In the genomic region with DNA sequence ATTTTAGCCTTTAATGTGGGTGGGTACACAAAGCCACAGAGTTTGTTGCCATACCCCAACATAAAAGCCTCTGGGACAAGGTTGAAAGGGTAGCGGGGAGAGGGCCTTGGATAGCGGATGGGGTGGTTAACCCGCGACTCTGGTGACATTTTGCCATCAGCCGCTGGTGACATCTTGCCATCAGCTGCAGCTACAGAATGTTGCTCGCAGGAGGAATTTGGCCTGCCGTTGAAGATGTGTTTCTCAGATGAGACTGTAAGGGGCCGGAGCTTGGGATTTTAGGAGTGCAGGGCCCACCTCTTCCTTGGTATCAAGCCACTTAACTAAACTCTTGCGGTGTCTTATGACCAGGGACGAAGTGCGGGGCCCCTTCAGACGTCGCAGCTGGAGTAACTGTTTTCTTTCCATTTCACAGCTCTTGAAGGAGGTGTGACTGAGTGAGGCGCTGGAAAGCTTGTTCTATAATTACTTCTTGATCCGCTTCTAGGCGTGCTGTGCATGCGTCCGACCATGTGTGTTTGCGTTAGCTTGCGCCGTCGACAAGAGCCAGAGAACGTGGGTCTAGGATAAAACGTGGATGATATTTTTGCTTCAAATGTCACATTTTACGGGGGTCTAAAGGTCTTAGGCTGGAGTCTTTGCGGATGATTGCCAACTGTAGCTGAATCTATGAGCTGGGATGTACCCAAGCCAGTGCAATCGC, we compare ENCODE assay signal across 9 cellular contexts. TPM values are rescaled to one million over a fixed set of nuclear protein-coding genes. Genes with fewer than 3 reads are reported as not detected.
DNase-seq lines count a peak whose midpoint lies in the region; ATAC-seq and TF ChIP-seq lines count a peak whose summit lies in the region.
"Had no signal": no experiment of that assay in that cellular context is flagged by ENCODE, and none has a peak within 500 bp of the region (broad histone marks: within the 10 kb centered on the region; RNA-seq: fewer than 3 reads in every experiment).

No MANE protein-coding gene starts in this region.

- H3K27ac ChIP-seq in HEK293 (ENCODE audit: extremely low read depth, low read depth, low read length) = no peak overlapping the region; the same call in 1 of the 2 replicates
- H3K27ac ChIP-seq: foreskin keratinocyte had no signal

- no peak for ATAC-seq in activated CD8-positive, alpha-beta T cell treated with anti-CD3 and anti-CD28 coated beads for 36 hours
- ATAC-seq in stimulated activated naive B cell treated with anti-CD40 and anti-IgM and Interleukin-4, amounts not matched to agents 10 μg/mL and 1 μg/mL and 100 μg/mL, for 72 hours (replicated peaks) = no peak
- no peak for ATAC-seq in HG03565 (IDR thresholded peaks at IDR 0.05; ENCODE audit: unreplicated experiment)

- H3K4me3 Mint-ChIP-seq in activated CD8-positive, alpha-beta T cell treated with anti-CD3 and anti-CD28 coated beads for 36 hours = peak overlapping the region; percentile 69
- peak overlapping the region; percentile 84 to 85 for H3K4me3 Mint-ChIP-seq in stimulated activated naive B cell treated with anti-CD40 and anti-IgM and Interleukin-4, amounts not matched to agents 10 μg/mL and 1 μg/mL and 100 μg/mL, for 72 hours

- POLR2A ChIA-PET in HEK293 (lab: Yijun Ruan, JAX) = interaction anchor here (0.8 kb wide), 1 partner anchor 9 kb away, joined by 4 read pairs; no protein-coding TSS in a partner anchor
- POLR2A ChIA-PET in activated CD8-positive, alpha-beta T cell treated with anti-CD3 and anti-CD28 coated beads for 36 hours (lab: Charles Lee) = interaction anchor here (1.2 to 1.3 kb wide), 3 partner anchors 18 to 139 kb away, joined by 3 to 4 read pairs (median 3); no protein-coding TSS in a partner anchor

- DNase-seq in activated CD8-positive, alpha-beta T cell treated with anti-CD3 and anti-CD28 coated beads for 36 hours = peak; percentile 18
- no peak for DNase-seq in stimulated activated naive B cell treated with anti-CD40 and anti-IgM and Interleukin-4, amounts not matched to agents 10 μg/mL and 1 μg/mL and 100 μg/mL, for 72 hours
- no peak for DNase-seq in DMS153 treated with DMSO at 0.1 percent for 48 hours (lab: John Stamatoyannopoulos, UW; ENCODE audit: unreplicated experiment)
- DNase-seq in activated CD4-positive, alpha-beta T cell treated with anti-CD3 and anti-CD28 coated beads for 4 hours = no peak
- DNase-seq in activated CD8-positive, alpha-beta memory T cell treated with anti-CD3 and anti-CD28 coated beads, Interleukin-2, amount 50 U/mL, for 4 hours = no peak

- H3K9me3 Mint-ChIP-seq in activated CD8-positive, alpha-beta T cell treated with anti-CD3 and anti-CD28 coated beads for 36 hours = no peaks in the 10 kb centered on the region
- H3K9me3 Mint-ChIP-seq in stimulated activated naive B cell treated with anti-CD40 and anti-IgM and Interleukin-4, amounts not matched to agents 10 μg/mL and 1 μg/mL and 100 μg/mL, for 72 hours = peaks cover 16 to 17% of the 10 kb centered on the region in 2 donors

- no peak for TF ChIP-seq CTCF in HEK293 (tag by site-specific recombination; IDR thresholded peaks at IDR 0.05)
- no peak for TF ChIP-seq CTCF in activated CD8-positive, alpha-beta T cell treated with anti-CD3 and anti-CD28 coated beads for 36 hours (IDR thresholded peaks at IDR 0.05)

- H3K4me1 ChIP-seq in HEK293 (ENCODE audit: control insufficient read depth, insufficient read depth, low read length) = no peaks in the 10 kb centered on the region
- H3K4me1 ChIP-seq: foreskin keratinocyte had no signal

- CTCF ChIA-PET in HEK293 (lab: Yijun Ruan, JAX) = interaction anchor here (1.0 kb wide), 1 partner anchor 122 kb away, joined by 3 read pairs; no protein-coding TSS in a partner anchor
- CTCF ChIA-PET in activated CD8-positive, alpha-beta T cell treated with anti-CD3 and anti-CD28 coated beads for 36 hours (lab: Charles Lee) = interaction anchor here (1.0 to 1.3 kb wide), 2 partner anchors 134 to 1373 kb away, joined by 3 read pairs; no protein-coding TSS in a partner anchor

- H3K27me3 Mint-ChIP-seq in activated CD8-positive, alpha-beta T cell treated with anti-CD3 and anti-CD28 coated beads for 36 hours = peaks cover 43% of the 10 kb centered on the region
- H3K27me3 Mint-ChIP-seq in stimulated activated naive B cell treated with anti-CD40 and anti-IgM and Interleukin-4, amounts not matched to agents 10 μg/mL and 1 μg/mL and 100 μg/mL, for 72 hours = peaks cover 46 to 62% of the 10 kb centered on the region in 2 donors

- intact Hi-C loops in activated CD8-positive, alpha-beta T cell treated with anti-CD3 and anti-CD28 coated beads for 36 hours (cut with micrococcal nuclease) = no loop called here

- no peaks in the 10 kb centered on the region for H3K9me3 ChIP-seq in HEK293 (ENCODE audit: control insufficient read depth, insufficient read depth, low read depth, low read length)

- H3K36me3 Mint-ChIP-seq in activated CD8-positive, alpha-beta T cell treated with anti-CD3 and anti-CD28 coated beads for 36 hours (ENCODE audit: low read depth) = no peaks in the 10 kb centered on the region
- peaks cover 7 to 10% of the 10 kb centered on the region in 2 donors for H3K36me3 Mint-ChIP-seq in stimulated activated naive B cell treated with anti-CD40 and anti-IgM and Interleukin-4, amounts not matched to agents 10 μg/mL and 1 μg/mL and 100 μg/mL, for 72 hours

- H3K4me1 Mint-ChIP-seq in activated CD8-positive, alpha-beta T cell treated with anti-CD3 and anti-CD28 coated beads for 36 hours (ENCODE audit: low read depth) = peaks cover 8% of the 10 kb centered on the region
- H3K4me1 Mint-ChIP-seq in stimulated activated naive B cell treated with anti-CD40 and anti-IgM and Interleukin-4, amounts not matched to agents 10 μg/mL and 1 μg/mL and 100 μg/mL, for 72 hours = peaks cover 9 to 24% of the 10 kb centered on the region in 2 donors

- peaks cover 0 to 22% of the 10 kb centered on the region in 2 experiments; a peak in 1 of 3 replicates for H3K36me3 ChIP-seq in HEK293 (ENCODE audit: control insufficient read depth in 2 of 2, insufficient read depth in 1 of 2, low read length in 2 of 2)

- no peak overlapping the region for H3K27ac Mint-ChIP-seq in activated CD8-positive, alpha-beta T cell treated with anti-CD3 and anti-CD28 coated beads for 36 hours
- no peak overlapping the region for H3K27ac Mint-ChIP-seq in stimulated activated naive B cell treated with anti-CD40 and anti-IgM and Interleukin-4, amounts not matched to agents 10 μg/mL and 1 μg/mL and 100 μg/mL, for 72 hours

- peak overlapping the region; percentile 62 for H3K4me3 ChIP-seq in HEK293 (ENCODE audit: low read depth, low read length)
- H3K4me3 ChIP-seq in iPS-11a (ENCODE audit: low read depth, low read length) = peak overlapping the region; percentile 90

TF ChIP-seq in HEK293, 187 proteins besides CTCF, POLR2A, EP300 and RAD21 (continues in another document):
- TF ChIP-seq ZNF621 (tag by site-specific recombination; IDR thresholded peaks at IDR 0.05) = no peak
- no peak for TF ChIP-seq ZBTB8A (tag by site-specific recombination; IDR thresholded peaks at IDR 0.05)
- TF ChIP-seq, protein P1, sequence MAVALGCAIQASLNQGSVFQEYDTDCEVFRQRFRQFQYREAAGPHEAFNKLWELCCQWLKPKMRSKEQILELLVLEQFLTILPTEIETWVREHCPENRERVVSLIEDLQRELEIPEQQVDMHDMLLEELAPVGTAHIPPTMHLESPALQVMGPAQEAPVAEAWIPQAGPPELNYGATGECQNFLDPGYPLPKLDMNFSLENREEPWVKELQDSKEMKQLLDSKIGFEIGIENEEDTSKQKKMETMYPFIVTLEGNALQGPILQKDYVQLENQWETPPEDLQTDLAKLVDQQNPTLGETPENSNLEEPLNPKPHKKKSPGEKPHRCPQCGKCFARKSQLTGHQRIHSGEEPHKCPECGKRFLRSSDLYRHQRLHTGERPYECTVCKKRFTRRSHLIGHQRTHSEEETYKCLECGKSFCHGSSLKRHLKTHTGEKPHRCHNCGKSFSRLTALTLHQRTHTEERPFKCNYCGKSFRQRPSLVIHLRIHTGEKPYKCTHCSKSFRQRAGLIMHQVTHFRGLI (tag by site-specific recombination; IDR thresholded peaks at IDR 0.05) = no peak
- TF ChIP-seq ZBTB17 (tag by site-specific recombination; IDR thresholded peaks at IDR 0.05) = no peak
- no peak for TF ChIP-seq ZNF548 (tag by site-specific recombination; IDR thresholded peaks at IDR 0.05)
- TF ChIP-seq ZFP3 (tag by site-specific recombination; IDR thresholded peaks at IDR 0.05; ENCODE audit: low read depth) = no peak
- TF ChIP-seq, protein P2, sequence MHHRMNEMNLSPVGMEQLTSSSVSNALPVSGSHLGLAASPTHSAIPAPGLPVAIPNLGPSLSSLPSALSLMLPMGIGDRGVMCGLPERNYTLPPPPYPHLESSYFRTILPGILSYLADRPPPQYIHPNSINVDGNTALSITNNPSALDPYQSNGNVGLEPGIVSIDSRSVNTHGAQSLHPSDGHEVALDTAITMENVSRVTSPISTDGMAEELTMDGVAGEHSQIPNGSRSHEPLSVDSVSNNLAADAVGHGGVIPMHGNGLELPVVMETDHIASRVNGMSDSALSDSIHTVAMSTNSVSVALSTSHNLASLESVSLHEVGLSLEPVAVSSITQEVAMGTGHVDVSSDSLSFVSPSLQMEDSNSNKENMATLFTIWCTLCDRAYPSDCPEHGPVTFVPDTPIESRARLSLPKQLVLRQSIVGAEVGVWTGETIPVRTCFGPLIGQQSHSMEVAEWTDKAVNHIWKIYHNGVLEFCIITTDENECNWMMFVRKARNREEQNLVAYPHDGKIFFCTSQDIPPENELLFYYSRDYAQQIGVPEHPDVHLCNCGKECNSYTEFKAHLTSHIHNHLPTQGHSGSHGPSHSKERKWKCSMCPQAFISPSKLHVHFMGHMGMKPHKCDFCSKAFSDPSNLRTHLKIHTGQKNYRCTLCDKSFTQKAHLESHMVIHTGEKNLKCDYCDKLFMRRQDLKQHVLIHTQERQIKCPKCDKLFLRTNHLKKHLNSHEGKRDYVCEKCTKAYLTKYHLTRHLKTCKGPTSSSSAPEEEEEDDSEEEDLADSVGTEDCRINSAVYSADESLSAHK (tag by site-specific recombination; IDR thresholded peaks at IDR 0.05) = no peak
- TF ChIP-seq ZNF184 (tag by site-specific recombination; IDR thresholded peaks at IDR 0.05) = no peak
- TF ChIP-seq, protein P3, sequence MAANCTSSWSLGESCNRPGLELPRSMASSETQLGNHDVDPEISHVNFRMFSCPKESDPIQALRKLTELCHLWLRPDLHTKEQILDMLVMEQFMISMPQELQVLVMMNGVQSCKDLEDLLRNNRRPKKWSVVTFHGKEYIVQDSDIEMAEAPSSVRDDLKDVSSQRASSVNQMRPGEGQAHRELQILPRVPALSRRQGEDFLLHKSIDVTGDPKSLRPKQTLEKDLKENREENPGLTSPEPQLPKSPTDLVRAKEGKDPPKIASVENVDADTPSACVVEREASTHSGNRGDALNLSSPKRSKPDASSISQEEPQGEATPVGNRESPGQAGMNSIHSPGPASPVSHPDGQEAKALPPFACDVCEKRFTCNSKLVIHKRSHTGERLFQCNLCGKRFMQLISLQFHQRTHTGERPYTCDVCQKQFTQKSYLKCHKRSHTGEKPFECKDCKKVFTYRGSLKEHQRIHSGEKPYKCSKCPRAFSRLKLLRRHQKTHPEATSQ (tag by site-specific recombination; IDR thresholded peaks at IDR 0.05) = no peak
- no peak for TF ChIP-seq ZNF391 (tag by site-specific recombination; IDR thresholded peaks at IDR 0.05; ENCODE audit: borderline replicate concordance, low read depth)

RNA-seq across cellular contexts. Expression of a gene that starts 0.8 kb away (rescaled TPM):
- total RNA-seq in activated CD8-positive, alpha-beta T cell treated with anti-CD3 and anti-CD28 coated beads for 36 hours = under 1 TPM; 0.29 to 0.34 TPM
